Comparison of ENCODE assay signal across 8 cellular contexts in genomic region chr2:120470041-120470716, GRCh38.
DNase-seq lines count a peak whose midpoint lies in the region; ATAC-seq and TF ChIP-seq lines count a peak whose summit lies in the region.

No MANE protein-coding gene starts in this region.

- H3K4me1 ChIP-seq in RWPE2 (ENCODE audit: insufficient read depth, poor library complexity, severe bottlenecking): peaks cover 41% of the 10 kb centered on the region

- DNase-seq in GM04503 (ENCODE audit: low read depth): peak; percentile 94
- DNase-seq in RWPE2 (ENCODE audit: low spot score): peak; percentile 86
- DNase-seq in fibroblast of the aortic adventitia (ENCODE audit: low read depth): peak; percentile 95
- DNase-seq in skeletal muscle cell (ENCODE audit: low read depth): peak; percentile 91
- no peak for DNase-seq in DMS114 treated with DMSO at 0.1 percent for 48 hours (lab: John Stamatoyannopoulos, UW; ENCODE audit: unreplicated experiment)
- no peak for DNase-seq in stimulated activated CD4-positive, alpha-beta T cell treated with anti-CD3 and anti-CD28 coated beads, Interleukin-4, amount 100 ng/mL, for 4 hours

- H3K9me3 ChIP-seq in RWPE2 (ENCODE audit: severe bottlenecking): peaks cover 7% of the 10 kb centered on the region

- TF ChIP-seq CTCF in RWPE2 (IDR thresholded peaks at IDR 0.05; ENCODE audit: poor library complexity, severe bottlenecking): no peak
- TF ChIP-seq CTCF in fibroblast of the aortic adventitia (IDR thresholded peaks at IDR 0.05; ENCODE audit: insufficient read depth, low read length): no peak

- H3K27me3 ChIP-seq in RWPE2 (ENCODE audit: insufficient read depth, poor library complexity, severe bottlenecking): no peaks in the 10 kb centered on the region

- no peak overlapping the region for H3K4me3 ChIP-seq in RWPE2 (ENCODE audit: severe bottlenecking)
- no peak overlapping the region for H3K4me3 ChIP-seq in fibroblast of the aortic adventitia (ENCODE audit: low read depth, low read length)
- H3K4me3 ChIP-seq in skeletal muscle cell (ENCODE audit: low read depth, low read length): no peak overlapping the region

- ATAC-seq in RWPE2 (ENCODE audit: low read depth): peak; percentile 82
- no peak for ATAC-seq in GM18909 (IDR thresholded peaks at IDR 0.05; ENCODE audit: poor library complexity, unreplicated experiment)
- no peak for ATAC-seq in HG03354 (IDR thresholded peaks at IDR 0.05; ENCODE audit: poor library complexity, severe bottlenecking, unreplicated experiment)

- H3K36me3 ChIP-seq in RWPE2 (ENCODE audit: low read depth): no peaks in the 10 kb centered on the region

- peak overlapping the region; percentile 56 for H3K27ac ChIP-seq in RWPE2 (ENCODE audit: poor library complexity, severe bottlenecking)

Comparison
In these comparisons a context has a peak if more than half of its experiments do, and no peak if none do; other contexts are left out.
1. DNase-seq: peak in GM04503 (single experiment), RWPE2 (single experiment), fibroblast of the aortic adventitia (single experiment) and skeletal muscle cell (single experiment); none in DMS114 treated with DMSO at 0.1 percent for 48 hours (single experiment) and stimulated activated CD4-positive, alpha-beta T cell treated with anti-CD3 and anti-CD28 coated beads, Interleukin-4, amount 100 ng/mL, for 4 hours (0 of 2).